In the genomic region with DNA sequence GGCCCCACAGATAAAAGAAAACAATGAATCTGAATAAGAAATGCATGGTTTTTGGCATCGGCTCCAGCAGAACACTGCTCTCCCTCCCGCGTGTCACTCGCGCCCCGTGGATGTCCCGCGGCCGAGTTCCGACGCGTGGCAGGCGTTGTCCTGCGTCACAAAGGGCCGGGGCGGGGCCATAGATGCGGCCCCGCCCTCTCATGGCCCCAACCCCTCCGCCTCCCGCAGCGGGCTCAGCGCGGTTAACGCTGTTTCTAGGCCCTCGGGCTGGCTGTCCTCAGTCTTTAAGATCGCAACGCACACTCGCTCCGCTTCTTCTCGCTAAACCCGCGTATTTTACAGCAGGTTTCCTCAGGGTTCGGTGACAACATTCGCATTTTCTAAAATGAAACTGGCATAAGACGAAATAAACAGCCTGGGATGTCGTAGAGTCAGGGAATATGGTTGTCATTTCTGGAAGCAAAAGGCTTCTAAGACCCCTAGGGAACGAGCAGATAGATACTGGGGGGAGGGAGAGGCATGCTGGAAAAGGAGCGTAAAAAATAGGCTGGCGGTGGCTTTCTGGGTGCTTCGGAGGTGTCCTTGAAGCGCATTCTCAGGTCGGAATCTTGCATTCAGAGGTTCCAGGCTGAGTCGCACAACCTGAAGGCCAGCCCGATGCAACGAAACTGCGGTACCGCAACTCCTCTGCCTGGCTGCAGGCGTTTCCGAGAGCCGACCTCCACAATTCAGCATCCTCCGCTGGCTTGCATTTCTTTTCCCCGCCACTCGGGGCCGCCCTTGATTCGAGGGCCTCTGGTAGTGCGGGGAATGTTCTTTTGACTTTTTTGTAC, we compare ENCODE assay signal across 1 cellular context.
A peak's percentile ranks its signal among the peaks of the same experiment; 100 is the strongest.
TF ChIP-seq lines count a peak whose summit lies in the region.

A gene with protein sequence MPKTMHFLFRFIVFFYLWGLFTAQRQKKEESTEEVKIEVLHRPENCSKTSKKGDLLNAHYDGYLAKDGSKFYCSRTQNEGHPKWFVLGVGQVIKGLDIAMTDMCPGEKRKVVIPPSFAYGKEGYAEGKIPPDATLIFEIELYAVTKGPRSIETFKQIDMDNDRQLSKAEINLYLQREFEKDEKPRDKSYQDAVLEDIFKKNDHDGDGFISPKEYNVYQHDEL (minus strand): TSS at position 159 of the 833 bp plus-strand sequence. CDS start 101 bp downstream, at position 58.

TF ChIP-seq in HepG2, 621 proteins besides CTCF, POLR2A, EP300 and RAD21 (continued from another document and continues in another):
- TF ChIP-seq, protein P1, sequence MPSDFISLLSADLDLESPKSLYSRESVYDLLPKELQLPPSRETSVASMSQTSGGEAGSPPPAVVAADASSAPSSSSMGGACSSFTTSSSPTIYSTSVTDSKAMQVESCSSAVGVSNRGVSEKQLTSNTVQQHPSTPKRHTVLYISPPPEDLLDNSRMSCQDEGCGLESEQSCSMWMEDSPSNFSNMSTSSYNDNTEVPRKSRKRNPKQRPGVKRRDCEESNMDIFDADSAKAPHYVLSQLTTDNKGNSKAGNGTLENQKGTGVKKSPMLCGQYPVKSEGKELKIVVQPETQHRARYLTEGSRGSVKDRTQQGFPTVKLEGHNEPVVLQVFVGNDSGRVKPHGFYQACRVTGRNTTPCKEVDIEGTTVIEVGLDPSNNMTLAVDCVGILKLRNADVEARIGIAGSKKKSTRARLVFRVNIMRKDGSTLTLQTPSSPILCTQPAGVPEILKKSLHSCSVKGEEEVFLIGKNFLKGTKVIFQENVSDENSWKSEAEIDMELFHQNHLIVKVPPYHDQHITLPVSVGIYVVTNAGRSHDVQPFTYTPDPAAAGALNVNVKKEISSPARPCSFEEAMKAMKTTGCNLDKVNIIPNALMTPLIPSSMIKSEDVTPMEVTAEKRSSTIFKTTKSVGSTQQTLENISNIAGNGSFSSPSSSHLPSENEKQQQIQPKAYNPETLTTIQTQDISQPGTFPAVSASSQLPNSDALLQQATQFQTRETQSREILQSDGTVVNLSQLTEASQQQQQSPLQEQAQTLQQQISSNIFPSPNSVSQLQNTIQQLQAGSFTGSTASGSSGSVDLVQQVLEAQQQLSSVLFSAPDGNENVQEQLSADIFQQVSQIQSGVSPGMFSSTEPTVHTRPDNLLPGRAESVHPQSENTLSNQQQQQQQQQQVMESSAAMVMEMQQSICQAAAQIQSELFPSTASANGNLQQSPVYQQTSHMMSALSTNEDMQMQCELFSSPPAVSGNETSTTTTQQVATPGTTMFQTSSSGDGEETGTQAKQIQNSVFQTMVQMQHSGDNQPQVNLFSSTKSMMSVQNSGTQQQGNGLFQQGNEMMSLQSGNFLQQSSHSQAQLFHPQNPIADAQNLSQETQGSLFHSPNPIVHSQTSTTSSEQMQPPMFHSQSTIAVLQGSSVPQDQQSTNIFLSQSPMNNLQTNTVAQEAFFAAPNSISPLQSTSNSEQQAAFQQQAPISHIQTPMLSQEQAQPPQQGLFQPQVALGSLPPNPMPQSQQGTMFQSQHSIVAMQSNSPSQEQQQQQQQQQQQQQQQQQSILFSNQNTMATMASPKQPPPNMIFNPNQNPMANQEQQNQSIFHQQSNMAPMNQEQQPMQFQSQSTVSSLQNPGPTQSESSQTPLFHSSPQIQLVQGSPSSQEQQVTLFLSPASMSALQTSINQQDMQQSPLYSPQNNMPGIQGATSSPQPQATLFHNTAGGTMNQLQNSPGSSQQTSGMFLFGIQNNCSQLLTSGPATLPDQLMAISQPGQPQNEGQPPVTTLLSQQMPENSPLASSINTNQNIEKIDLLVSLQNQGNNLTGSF (CRISPR knock-in tag; IDR thresholded peaks at IDR 0.05), result 0 out of 2 replicates have a peak, but pooled peaks have one; percentile 69
- TF ChIP-seq ZFP36L2 (CRISPR knock-in tag; IDR thresholded peaks at IDR 0.05), result no peak
- peak; percentile 60; the same call in 1 of the 2 replicates for TF ChIP-seq HMG20A (CRISPR knock-in tag; IDR thresholded peaks at IDR 0.05; ENCODE audit: borderline replicate concordance)
- 0 out of 2 replicates have a peak, but pooled peaks have one; percentile 35 for TF ChIP-seq RFXANK (CRISPR knock-in tag; IDR thresholded peaks at IDR 0.05)
- 0 out of 2 replicates have a peak, but pooled peaks have one; percentile 23 for TF ChIP-seq ZNF772 (CRISPR knock-in tag; IDR thresholded peaks at IDR 0.05)
- peak; percentile 52; the same call in 1 of the 2 replicates for TF ChIP-seq ZNF264 (CRISPR knock-in tag; IDR thresholded peaks at IDR 0.05)
- peak; percentile 59; the same call in 1 of the 2 replicates for TF ChIP-seq ZZZ3 (CRISPR knock-in tag; IDR thresholded peaks at IDR 0.05; ENCODE audit: borderline replicate concordance)
- no peak for TF ChIP-seq CBX2 (IDR thresholded peaks at IDR 0.05; ENCODE audit: low read depth, low read length)
- TF ChIP-seq CBX2 (CRISPR knock-in tag; IDR thresholded peaks at IDR 0.05; ENCODE audit: low read depth), result peak; percentile 62; the same call in 1 of the 2 replicates
- TF ChIP-seq HDAC6 (IDR thresholded peaks at IDR 0.05; ENCODE audit: low read depth, low read length), result no peak
- TF ChIP-seq, protein P2, sequence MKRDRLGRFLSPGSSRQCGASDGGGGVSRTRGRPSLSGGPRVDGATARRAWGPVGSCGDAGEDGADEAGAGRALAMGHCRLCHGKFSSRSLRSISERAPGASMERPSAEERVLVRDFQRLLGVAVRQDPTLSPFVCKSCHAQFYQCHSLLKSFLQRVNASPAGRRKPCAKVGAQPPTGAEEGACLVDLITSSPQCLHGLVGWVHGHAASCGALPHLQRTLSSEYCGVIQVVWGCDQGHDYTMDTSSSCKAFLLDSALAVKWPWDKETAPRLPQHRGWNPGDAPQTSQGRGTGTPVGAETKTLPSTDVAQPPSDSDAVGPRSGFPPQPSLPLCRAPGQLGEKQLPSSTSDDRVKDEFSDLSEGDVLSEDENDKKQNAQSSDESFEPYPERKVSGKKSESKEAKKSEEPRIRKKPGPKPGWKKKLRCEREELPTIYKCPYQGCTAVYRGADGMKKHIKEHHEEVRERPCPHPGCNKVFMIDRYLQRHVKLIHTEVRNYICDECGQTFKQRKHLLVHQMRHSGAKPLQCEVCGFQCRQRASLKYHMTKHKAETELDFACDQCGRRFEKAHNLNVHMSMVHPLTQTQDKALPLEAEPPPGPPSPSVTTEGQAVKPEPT (CRISPR knock-in tag; IDR thresholded peaks at IDR 0.05; ENCODE audit: low read depth), result no peak
- TF ChIP-seq SOX5 (CRISPR knock-in tag; IDR thresholded peaks at IDR 0.05; ENCODE audit: borderline replicate concordance), result peak; percentile 68; the same call in 1 of the 2 replicates
- peak; percentile 50; the same call in 1 of the 2 replicates for TF ChIP-seq SMAD3 (CRISPR knock-in tag; IDR thresholded peaks at IDR 0.05)
- TF ChIP-seq KDM3A (CRISPR knock-in tag; IDR thresholded peaks at IDR 0.05; ENCODE audit: low read depth), result peak; percentile 72
- peak; percentile 64; the same call in 1 of the 2 replicates for TF ChIP-seq SIX4 (CRISPR knock-in tag; IDR thresholded peaks at IDR 0.05)
- TF ChIP-seq CSRNP1 (CRISPR knock-in tag; IDR thresholded peaks at IDR 0.05), result no peak; the same call in 1 of the 2 replicates
- TF ChIP-seq PPARG (CRISPR knock-in tag; conservative IDR thresholded peaks at IDR 0.05), result peak; percentile 48; the same call in 1 of the 2 replicates
- TF ChIP-seq ATRX (CRISPR knock-in tag; IDR thresholded peaks at IDR 0.05; ENCODE audit: borderline replicate concordance), result no peak
- peak; percentile 57; the same call in 1 of the 2 replicates for TF ChIP-seq SP5 (CRISPR knock-in tag; IDR thresholded peaks at IDR 0.05; ENCODE audit: borderline replicate concordance, low read depth)
- no peak for TF ChIP-seq HMGA1 (CRISPR knock-in tag; conservative IDR thresholded peaks at IDR 0.05)
- TF ChIP-seq, protein P3, sequence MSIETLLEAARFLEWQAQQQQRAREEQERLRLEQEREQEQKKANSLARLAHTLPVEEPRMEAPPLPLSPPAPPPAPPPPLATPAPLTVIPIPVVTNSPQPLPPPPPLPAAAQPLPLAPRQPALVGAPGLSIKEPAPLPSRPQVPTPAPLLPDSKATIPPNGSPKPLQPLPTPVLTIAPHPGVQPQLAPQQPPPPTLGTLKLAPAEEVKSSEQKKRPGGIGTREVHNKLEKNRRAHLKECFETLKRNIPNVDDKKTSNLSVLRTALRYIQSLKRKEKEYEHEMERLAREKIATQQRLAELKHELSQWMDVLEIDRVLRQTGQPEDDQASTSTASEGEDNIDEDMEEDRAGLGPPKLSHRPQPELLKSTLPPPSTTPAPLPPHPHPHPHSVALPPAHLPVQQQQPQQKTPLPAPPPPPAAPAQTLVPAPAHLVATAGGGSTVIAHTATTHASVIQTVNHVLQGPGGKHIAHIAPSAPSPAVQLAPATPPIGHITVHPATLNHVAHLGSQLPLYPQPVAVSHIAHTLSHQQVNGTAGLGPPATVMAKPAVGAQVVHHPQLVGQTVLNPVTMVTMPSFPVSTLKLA (IDR thresholded peaks at IDR 0.05), result no peak; the same call in 1 of the 2 replicates
- peak; percentile 46 for TF ChIP-seq ZNF614 (CRISPR knock-in tag; IDR thresholded peaks at IDR 0.05; ENCODE audit: borderline replicate concordance)
- TF ChIP-seq ATF7 (IDR thresholded peaks at IDR 0.05), result no peak
- peak; percentile 60; the same call in 1 of the 2 replicates for TF ChIP-seq ATF7 (CRISPR knock-in tag; IDR thresholded peaks at IDR 0.05)
- TF ChIP-seq ATF3 (CRISPR knock-in tag; IDR thresholded peaks at IDR 0.05), result 0 out of 2 replicates have a peak, but pooled peaks have one; percentile 37
- TF ChIP-seq SRF (IDR thresholded peaks at IDR 0.05; ENCODE audit: low read depth, low read length), result 0 out of 2 replicates have a peak, but pooled peaks have one; percentile 31
- TF ChIP-seq NAIF1 (CRISPR knock-in tag; IDR thresholded peaks at IDR 0.05; ENCODE audit: borderline replicate concordance), result peak; percentile 60; the same call in 1 of the 2 replicates
- TF ChIP-seq IKZF4 (CRISPR knock-in tag; IDR thresholded peaks at IDR 0.05; ENCODE audit: borderline replicate concordance, low read depth, not compliant biosample characterization), result peak; percentile 84
- TF ChIP-seq SAP130 (CRISPR knock-in tag; IDR thresholded peaks at IDR 0.05; ENCODE audit: low read depth), result peak; percentile 83
- TF ChIP-seq ZNF780A (CRISPR knock-in tag; IDR thresholded peaks at IDR 0.05), result no peak
- TF ChIP-seq AHDC1 (CRISPR knock-in tag; IDR thresholded peaks at IDR 0.05; ENCODE audit: borderline replicate concordance), result no peak; the same call in 1 of the 2 replicates
- TF ChIP-seq SSRP1 (CRISPR knock-in tag; IDR thresholded peaks at IDR 0.05), result peak; percentile 56; the same call in 1 of the 2 replicates
- no peak for TF ChIP-seq ZNF530 (CRISPR knock-in tag; IDR thresholded peaks at IDR 0.05; ENCODE audit: low read depth)
- TF ChIP-seq MZF1 (CRISPR knock-in tag; IDR thresholded peaks at IDR 0.05; ENCODE audit: borderline replicate concordance), result no peak; the same call in 1 of the 2 replicates
- TF ChIP-seq CEBPG (CRISPR knock-in tag; IDR thresholded peaks at IDR 0.05), result 0 out of 2 replicates have a peak, but pooled peaks have one; percentile 18
- peak; percentile 73 for TF ChIP-seq ZBTB43 (CRISPR knock-in tag; conservative IDR thresholded peaks at IDR 0.05)
- TF ChIP-seq FOXM1 (CRISPR knock-in tag; IDR thresholded peaks at IDR 0.05), result no peak
